Comparison of ENCODE assay signal across 19 cellular contexts in genomic region chr15:37112171-37112570, GRCh38. TPM values are rescaled to one million over a fixed set of nuclear protein-coding genes. Genes with fewer than 3 reads are reported as not detected.
DNase-seq lines count a peak whose midpoint lies in the region; ATAC-seq and TF ChIP-seq lines count a peak whose summit lies in the region.
"Had no signal": no experiment of that assay in that cellular context is flagged by ENCODE, and none has a peak within 500 bp of the region (broad histone marks: within the 10 kb centered on the region; RNA-seq: fewer than 3 reads in every experiment).

No MANE protein-coding gene starts in this region.

- TF ChIP-seq POLR2A in esophagus muscularis mucosa (IDR thresholded peaks at IDR 0.05; ENCODE audit: low read depth), result no peak
- TF ChIP-seq POLR2A in thyroid gland (IDR thresholded peaks at IDR 0.05), result no peak

- H3K4me3 Mint-ChIP-seq in nephron progenitor cell, result peak overlapping the region; percentile 99
- H3K4me3 Mint-ChIP-seq: activated B cell treated with CpG ODN at 0.5 μM for 24 hours had no signal

- intact Hi-C loops in left ventricle myocardium inferior (cut with micrococcal nuclease), result no loop called here
- intact Hi-C loops in right cardiac atrium (cut with DNase I), result no loop called here
- intact Hi-C loops in esophagus muscularis mucosa (cut with DNase I), result no loop called here
- intact Hi-C loops in thyroid gland (cut with DNase I), result no loop called here

- H3K27me3 ChIP-seq in left ventricle myocardium inferior (ENCODE audit: low read depth) (peaks cover 37% of the 10 kb centered on the region), right cardiac atrium (ENCODE audit: control insufficient read depth, insufficient read depth) (no peaks in the 10 kb centered on the region), esophagus muscularis mucosa (peaks cover 0 to 2% (median 0%) of the 10 kb centered on the region in 4 donors), thyroid gland (peaks cover 29% of the 10 kb centered on the region)

- H3K9me3 Mint-ChIP-seq in nephron progenitor cell, result no peaks in the 10 kb centered on the region

- peaks cover 20% of the 10 kb centered on the region for H3K27me3 Mint-ChIP-seq in nephron progenitor cell (ENCODE audit: low read depth, poor library complexity)

- ATAC-seq in right cardiac atrium (no peak), HG03571 (IDR thresholded peaks at IDR 0.05; ENCODE audit: unreplicated experiment) (no peak)

- H3K4me3 ChIP-seq in left ventricle myocardium inferior (no peak overlapping the region), right cardiac atrium (ENCODE audit: low read length) (no peak overlapping the region), esophagus muscularis mucosa (no peak overlapping the region), thyroid gland (replicated peaks in 1 of 3) (no peak overlapping the region)

- H3K27ac ChIP-seq in left ventricle myocardium inferior (replicated peaks) (peak overlapping the region; percentile 97), right cardiac atrium (ENCODE audit: low read length) (no peak overlapping the region), esophagus muscularis mucosa (replicated peaks in 1 of 4) (peak overlapping the region; percentile 86 to 98 (median 92)), thyroid gland (no peak overlapping the region)
- H3K27ac ChIP-seq: brain microvascular endothelial cell, neutrophil had no signal

- WGBS in right cardiac atrium, result 59% methylated on average over 4 of the region's 4 CpGs
- 37% methylated on average over 4 of the region's 4 CpGs for WGBS in esophagus muscularis mucosa
- 59 to 69% methylated on average over 4 of the region's 4 CpGs for WGBS in thyroid gland, 2 donors

- H3K36me3 Mint-ChIP-seq in nephron progenitor cell (ENCODE audit: low read depth), result peaks cover 7% of the 10 kb centered on the region

- H3K9me3 ChIP-seq in left ventricle myocardium inferior (replicated peaks), result no peaks in the 10 kb centered on the region
- no peaks in the 10 kb centered on the region for H3K9me3 ChIP-seq in right cardiac atrium (ENCODE audit: control insufficient read depth, low read length)
- no peaks in the 10 kb centered on the region for H3K9me3 ChIP-seq in esophagus muscularis mucosa
- no peaks in the 10 kb centered on the region for H3K9me3 ChIP-seq in thyroid gland
- H3K9me3 ChIP-seq: neutrophil had no signal

- no peak for TF ChIP-seq EP300 in esophagus muscularis mucosa (IDR thresholded peaks at IDR 0.05)

- DNase-seq in left ventricle myocardium inferior, result no peak
- DNase-seq in right cardiac atrium, result no peak
- no peak for DNase-seq in esophagus muscularis mucosa (ENCODE audit: extremely low spot score)
- DNase-seq in nephron progenitor cell, result no peak
- no peak for DNase-seq in thyroid gland
- DNase-seq in activated CD4-positive, CD25-positive, alpha-beta regulatory T cell (lab: John Stamatoyannopoulos, UW), result no peak
- DNase-seq in NCI-H2171 treated with DMSO at 0.1 percent for 48 hours (lab: John Stamatoyannopoulos, UW), result no peak
- DNase-seq: ACHN; activated B cell treated with CpG ODN at 0.5 μM for 24 hours; activated gamma-delta T cell; brain microvascular endothelial cell; CD4-positive, alpha-beta memory T cell; foreskin fibroblast; H7; NCI-H2107; NCI-H774; stimulated activated CD4-positive, alpha-beta T cell treated with anti-CD3 and anti-CD28 coated beads, Interleukin-4, amount 100 ng/mL, for 24 hours had no signal

- H3K36me3 ChIP-seq in left ventricle myocardium inferior (no peaks in the 10 kb centered on the region), esophagus muscularis mucosa (no peaks in the 10 kb centered on the region), thyroid gland (no peaks in the 10 kb centered on the region)
- H3K36me3 ChIP-seq: brain microvascular endothelial cell, neutrophil had no signal

- H3K4me1 ChIP-seq in left ventricle myocardium inferior (peaks cover 13% of the 10 kb centered on the region), right cardiac atrium (ENCODE audit: control insufficient read depth, insufficient read depth, low read length) (no peaks in the 10 kb centered on the region), esophagus muscularis mucosa (peaks cover 5 to 42% (median 33%) of the 10 kb centered on the region in 4 donors), thyroid gland (peaks cover 0 to 7% of the 10 kb centered on the region in 2 donors)

- TF ChIP-seq CTCF in left ventricle myocardium inferior (IDR thresholded peaks at IDR 0.05; ENCODE audit: borderline replicate concordance), result no peak
- no peak for TF ChIP-seq CTCF in esophagus muscularis mucosa (IDR thresholded peaks at IDR 0.05)
- TF ChIP-seq CTCF in nephron progenitor cell (IDR thresholded peaks at IDR 0.05), result no peak
- no peak for TF ChIP-seq CTCF in thyroid gland (IDR thresholded peaks at IDR 0.05)

- H3K27ac Mint-ChIP-seq in nephron progenitor cell, result peak overlapping the region; percentile 99
- H3K27ac Mint-ChIP-seq: activated B cell treated with CpG ODN at 0.5 μM for 24 hours had no signal

- H3K4me1 Mint-ChIP-seq in nephron progenitor cell, result peaks cover 66% of the 10 kb centered on the region

RNA-seq across cellular contexts. Expression of gene MEIS2, which starts 11.8 kb away (rescaled TPM):
- total RNA-seq in left ventricle myocardium inferior, result 36.0 TPM
- total RNA-seq in right cardiac atrium, result 10 to 100 TPM; 28.9 to 33.4 (median 31.0) TPM
- polyA plus RNA-seq in right cardiac atrium, result 14.8 TPM
- total RNA-seq in esophagus muscularis mucosa, result 100 to 1,000 TPM in 1 of 4 donors, 10 to 100 TPM in 3; 53.8 to 106 (median 63.3) TPM
- total RNA-seq in thyroid gland, result 10 to 100 TPM; 14.8 to 28.4 (median 20.4) TPM
- total RNA-seq: CD4-positive, alpha-beta memory T cell had no signal
- polyA plus RNA-seq: CD4-positive, alpha-beta memory T cell had no signal

Comparison
In these comparisons a context has a peak if more than half of its experiments do, and no peak if none do; other contexts are left out.
1. H3K27ac ChIP-seq: peak in left ventricle myocardium inferior (single experiment) and esophagus muscularis mucosa (4 of 4); none in right cardiac atrium (single experiment) and thyroid gland (0 of 3).